Comparison of ENCODE assay signal across 16 cellular contexts in genomic region chr17:8877984-8878383, GRCh38. TPM values are rescaled to one million over a fixed set of nuclear protein-coding genes. Genes with fewer than 3 reads are reported as not detected.
"Had no signal": no experiment of that assay in that cellular context is flagged by ENCODE, and none has a peak within 500 bp of the region (broad histone marks: within the 10 kb centered on the region; RNA-seq: fewer than 3 reads in every experiment).

No MANE protein-coding gene starts in this region.

- DNase-seq: activated CD4-positive, alpha-beta T cell treated with anti-CD3 and anti-CD28 coated beads, Interleukin-2, amount 50 U/mL, for 4 hours; activated CD4-positive, CD25-positive, alpha-beta regulatory T cell; foreskin fibroblast; glutamatergic neuron; left colon; psoas muscle; sigmoid colon; stimulated activated CD4-positive, alpha-beta T cell treated with anti-CD3 and anti-CD28 coated beads, Interleukin-12 subunit alpha, Interleukin-12 subunit beta, amount 100 ng/mL, for 4 hours; stimulated activated CD4-positive, alpha-beta T cell treated with anti-CD3 and anti-CD28 coated beads, Interleukin-4, amount 100 ng/mL, for 24 hours had no signal

- H3K9me3 Mint-ChIP-seq: nephron had no signal

- H3K27ac Mint-ChIP-seq: nephron had no signal

- H3K4me1 ChIP-seq: ascending aorta, psoas muscle, sigmoid colon had no signal

- H3K4me3 ChIP-seq: ascending aorta, esophagus muscularis mucosa, psoas muscle, sigmoid colon had no signal

- H3K9me3 ChIP-seq: ascending aorta, esophagus muscularis mucosa, psoas muscle, sigmoid colon had no signal

- H3K27me3 ChIP-seq: ascending aorta had no signal

- FAIRE-seq: bronchial epithelial cell, urothelium cell line had no signal

- H3K27ac ChIP-seq: ascending aorta, esophagus muscularis mucosa, psoas muscle, sigmoid colon had no signal

- ATAC-seq: left colon, psoas muscle had no signal

- H3K36me3 ChIP-seq: ascending aorta, esophagus muscularis mucosa, sigmoid colon had no signal

- H3K4me3 Mint-ChIP-seq: nephron had no signal

RNA-seq across cellular contexts. Expression of gene PIK3R6, which starts 10.5 kb away (rescaled TPM):
- total RNA-seq: bronchial epithelial cell, lung microvascular endothelial cell, osteoblast had no signal
